Comparison of ENCODE assay signal across 20 cellular contexts in the genomic region with DNA sequence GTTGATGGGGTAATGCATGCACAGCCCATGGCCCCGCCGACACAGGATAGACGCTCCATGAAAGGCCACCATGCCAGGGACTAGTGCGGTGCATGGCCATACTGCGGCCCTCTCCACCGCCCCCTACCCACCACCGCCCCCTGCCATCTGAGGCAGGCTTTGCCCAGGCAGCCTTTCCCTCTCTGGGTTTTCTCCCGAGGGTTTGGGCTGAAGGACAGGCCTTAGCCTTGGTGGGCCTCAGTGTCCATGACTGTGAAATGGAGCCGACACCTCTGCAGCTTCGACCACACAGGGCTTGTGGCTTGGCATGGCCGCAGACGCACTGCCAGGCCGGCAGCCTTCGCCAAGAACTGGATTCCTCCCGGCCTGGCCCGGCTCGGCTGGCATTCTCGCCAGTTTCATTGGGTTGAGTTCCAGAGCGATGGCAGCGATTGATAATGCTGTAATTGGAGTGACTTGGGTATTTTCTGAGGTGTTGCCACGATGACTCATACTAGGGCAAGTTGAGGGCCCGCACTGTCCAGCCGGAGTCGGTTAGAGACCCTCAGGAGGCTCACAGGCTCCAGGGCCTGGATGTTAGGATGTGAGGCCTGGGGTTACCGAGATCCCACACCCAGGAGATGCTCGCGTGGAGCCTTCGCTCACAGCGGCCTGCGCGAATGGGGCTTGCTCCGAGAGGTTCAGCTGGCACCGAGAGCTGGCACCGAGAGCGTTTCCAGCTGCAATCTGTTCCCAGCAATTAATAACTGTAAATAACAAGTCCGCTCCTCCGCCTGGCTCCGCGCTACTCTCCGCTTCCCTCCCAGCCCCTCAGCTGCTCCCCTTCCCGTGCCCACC.
A peak's percentile ranks its signal among the peaks of the same experiment; 100 is the strongest.
DNase-seq lines count a peak whose midpoint lies in the region; ATAC-seq and TF ChIP-seq lines count a peak whose summit lies in the region.
"Had no signal": no experiment of that assay in that cellular context is flagged by ENCODE, and none has a peak within 500 bp of the region (broad histone marks: within the 10 kb centered on the region; RNA-seq: fewer than 3 reads in every experiment).

No MANE protein-coding gene starts in this region.

- H3K36me3 ChIP-seq in breast epithelium (no peaks in the 10 kb centered on the region), vagina (no peaks in the 10 kb centered on the region)
- H3K36me3 ChIP-seq: ascending aorta; BLaER1 treated with 17β-estradiol and CSF1 and Interleukin-3, amounts not matched to agents 10 nM and 100 nM; gastrocnemius medialis; spleen had no signal

- TF ChIP-seq CTCF in breast epithelium (IDR thresholded peaks at IDR 0.05) (peak in 1 of 3 donors; percentile 13), MCF 10A (IDR thresholded peaks at IDR 0.05; ENCODE audit: unreplicated experiment) (no peak), epithelial cell of esophagus (IDR thresholded peaks at IDR 0.05; ENCODE audit: insufficient read depth, low read depth, low read length, missing control alignments) (peak; percentile 9), nephron (IDR thresholded peaks at IDR 0.05; ENCODE audit: unreplicated experiment in 3 of 3) (no peak), vagina (IDR thresholded peaks at IDR 0.05) (no peak)

- peaks cover 0 to 4% of the 10 kb centered on the region in 2 donors for H3K9me3 ChIP-seq in breast epithelium
- no peaks in the 10 kb centered on the region for H3K9me3 ChIP-seq in vagina
- H3K9me3 ChIP-seq: ascending aorta; BLaER1 treated with 17β-estradiol and CSF1 and Interleukin-3, amounts not matched to agents 10 nM and 100 nM; gastrocnemius medialis had no signal

- peak overlapping the region; percentile 74 to 80 for H3K27ac ChIP-seq in breast epithelium
- H3K27ac ChIP-seq in vagina, result no peak overlapping the region
- H3K27ac ChIP-seq: ascending aorta; BLaER1 treated with 17β-estradiol and CSF1 and Interleukin-3, amounts not matched to agents 10 nM and 100 nM; gastrocnemius medialis; spleen had no signal

- TF ChIP-seq POLR2A in breast epithelium (IDR thresholded peaks at IDR 0.05), result no peak
- no peak for TF ChIP-seq POLR2A in vagina (IDR thresholded peaks at IDR 0.05)

- intact Hi-C loops in breast epithelium (cut with DNase I; ENCODE audit: low total_unique reads), result loop anchor here (5.0 to 10.0 kb wide), 2 partner anchors 107 to 281 kb away; no protein-coding TSS in a partner anchor
- intact Hi-C loops in MCF 10A (cut with micrococcal nuclease), result no loop called here
- intact Hi-C loops in vagina (cut with DNase I), result no loop called here

- H3K27me3 ChIP-seq in breast epithelium (peaks cover 0 to 9% of the 10 kb centered on the region in 2 donors), vagina (no peaks in the 10 kb centered on the region)

- H3K36me3 Mint-ChIP-seq in MCF 10A (ENCODE audit: insufficient read depth, unreplicated experiment) (no peaks in the 10 kb centered on the region), nephron (ENCODE audit: low read depth) (peaks cover 16% of the 10 kb centered on the region)
- H3K36me3 Mint-ChIP-seq in activated CD8-positive, alpha-beta T cell treated with anti-CD3 and anti-CD28 coated beads, Interleukin-2, amount 10 ng/mL, durations not matched to agents 7 days and 5 days (ENCODE audit: low read depth), result no peaks in the 10 kb centered on the region
- H3K36me3 Mint-ChIP-seq: activated naive CD4-positive, alpha-beta T cell treated with anti-CD3 and anti-CD28 coated beads, Interleukin-2, amount 10 ng/mL, durations not matched to agents 7 days and 5 days had no signal

- H3K9me3 Mint-ChIP-seq in MCF 10A (ENCODE audit: unreplicated experiment), result no peaks in the 10 kb centered on the region
- peaks cover 5% of the 10 kb centered on the region for H3K9me3 Mint-ChIP-seq in nephron
- no peaks in the 10 kb centered on the region for H3K9me3 Mint-ChIP-seq in activated CD8-positive, alpha-beta T cell treated with anti-CD3 and anti-CD28 coated beads, Interleukin-2, amount 10 ng/mL, durations not matched to agents 7 days and 5 days (ENCODE audit: insufficient read depth)
- H3K9me3 Mint-ChIP-seq: activated CD4-positive, alpha-beta T cell treated with anti-CD3 and anti-CD28 coated beads, Interleukin-2, amount 10 ng/mL, durations not matched to agents 7 days and 5 days; activated naive CD4-positive, alpha-beta T cell treated with anti-CD3 and anti-CD28 coated beads, Interleukin-2, amount 10 ng/mL, durations not matched to agents 7 days and 5 days had no signal

- no TSS peak for BruUV-seq in MCF 10A (replicated peaks; lab: Mats Ljungman, UMichigan)

- POLR2A ChIA-PET in MCF 10A (lab: Yijun Ruan, JAX), result no interaction called here
- POLR2A ChIA-PET in activated CD8-positive, alpha-beta T cell treated with anti-CD3 and anti-CD28 coated beads, Interleukin-2, amount 10 ng/mL, durations not matched to agents 7 days and 5 days (lab: Charles Lee), result no interaction called here

- H3K4me1 ChIP-seq in breast epithelium (peaks cover 9 to 17% of the 10 kb centered on the region in 2 donors), vagina (peaks cover 42% of the 10 kb centered on the region)

- H3K4me1 Mint-ChIP-seq in MCF 10A (ENCODE audit: insufficient read depth, unreplicated experiment) (no peaks in the 10 kb centered on the region), nephron (peaks cover 14% of the 10 kb centered on the region)
- H3K4me1 Mint-ChIP-seq in activated CD8-positive, alpha-beta T cell treated with anti-CD3 and anti-CD28 coated beads, Interleukin-2, amount 10 ng/mL, durations not matched to agents 7 days and 5 days (ENCODE audit: low read depth), result peaks cover 9% of the 10 kb centered on the region

- ATAC-seq in activated CD8-positive, alpha-beta T cell treated with anti-CD3 and anti-CD28 coated beads, Interleukin-2, amount 10 ng/mL, durations not matched to agents 7 days and 5 days, result no peak
- ATAC-seq in GM21390 (IDR thresholded peaks at IDR 0.05; ENCODE audit: unreplicated experiment), result no peak
- ATAC-seq: gastrocnemius medialis, Right ventricle myocardium inferior had no signal

- H3K4me3 Mint-ChIP-seq in MCF 10A (ENCODE audit: unreplicated experiment) (no peak overlapping the region), nephron (peak overlapping the region in 2 of 3 experiments; percentile 29 to 57)
- no peak overlapping the region for H3K4me3 Mint-ChIP-seq in activated CD8-positive, alpha-beta T cell treated with anti-CD3 and anti-CD28 coated beads, Interleukin-2, amount 10 ng/mL, durations not matched to agents 7 days and 5 days
- H3K4me3 Mint-ChIP-seq: activated CD4-positive, alpha-beta T cell treated with anti-CD3 and anti-CD28 coated beads, Interleukin-2, amount 10 ng/mL, durations not matched to agents 7 days and 5 days; activated naive CD4-positive, alpha-beta T cell treated with anti-CD3 and anti-CD28 coated beads, Interleukin-2, amount 10 ng/mL, durations not matched to agents 7 days and 5 days had no signal

- H3K4me3 ChIP-seq in breast epithelium (peak overlapping the region in 2 of 3 donors; percentile 36 to 57), epithelial cell of esophagus (ENCODE audit: low read length) (no peak overlapping the region), vagina (peak overlapping the region in 1 of 2 donors; percentile 28)
- H3K4me3 ChIP-seq: BLaER1 treated with 17β-estradiol and CSF1 and Interleukin-3, amounts not matched to agents 10 nM and 100 nM; lung had no signal

- CTCF ChIA-PET in MCF 10A (lab: Yijun Ruan, JAX), result interaction anchor here (1.0 to 2.8 kb wide), 3 partner anchors 49 to 220 kb away, joined by 3 to 11 read pairs (median 4); no protein-coding TSS in a partner anchor
- CTCF ChIA-PET in activated CD8-positive, alpha-beta T cell treated with anti-CD3 and anti-CD28 coated beads, Interleukin-2, amount 10 ng/mL, durations not matched to agents 7 days and 5 days (lab: Charles Lee), result no interaction called here

- H3K27ac Mint-ChIP-seq in MCF 10A (ENCODE audit: low read depth, unreplicated experiment) (no peak overlapping the region), nephron (no peak overlapping the region)
- no peak overlapping the region for H3K27ac Mint-ChIP-seq in activated CD8-positive, alpha-beta T cell treated with anti-CD3 and anti-CD28 coated beads, Interleukin-2, amount 10 ng/mL, durations not matched to agents 7 days and 5 days
- H3K27ac Mint-ChIP-seq: activated CD4-positive, alpha-beta T cell treated with anti-CD3 and anti-CD28 coated beads, Interleukin-2, amount 10 ng/mL, durations not matched to agents 7 days and 5 days; activated naive CD4-positive, alpha-beta T cell treated with anti-CD3 and anti-CD28 coated beads, Interleukin-2, amount 10 ng/mL, durations not matched to agents 7 days and 5 days had no signal

- DNase-seq in breast epithelium (ENCODE audit: low spot score in 2 of 2) (peak; percentile 60 to 77), MCF 10A (ENCODE audit: unreplicated experiment) (no peak), epithelial cell of esophagus (ENCODE audit: low read depth) (no peak), vagina (ENCODE audit: extremely low spot score in 2 of 2) (peak; percentile 79 to 91), GM19238 (ENCODE audit: insufficient read length, low spot score) (no peak)
- DNase-seq in activated CD8-positive, alpha-beta T cell treated with anti-CD3 and anti-CD28 coated beads, Interleukin-2, amount 10 ng/mL, durations not matched to agents 7 days and 5 days, result no peak
- DNase-seq: activated CD4-positive, alpha-beta T cell treated with anti-CD3 and anti-CD28 coated beads, Interleukin-2, amount 10 ng/mL, durations not matched to agents 7 days and 5 days; activated naive CD4-positive, alpha-beta T cell treated with anti-CD3 and anti-CD28 coated beads, Interleukin-2, amount 10 ng/mL, durations not matched to agents 7 days and 5 days; gastrocnemius medialis; GF-D8; IMR-90; NCI-H2081; NCI-H524 had no signal

- H3K27me3 Mint-ChIP-seq in MCF 10A (ENCODE audit: insufficient read depth, unreplicated experiment), result peaks cover 19% of the 10 kb centered on the region
- H3K27me3 Mint-ChIP-seq in nephron (ENCODE audit: low read depth), result peaks cover 71% of the 10 kb centered on the region
- peaks cover 47% of the 10 kb centered on the region for H3K27me3 Mint-ChIP-seq in activated CD8-positive, alpha-beta T cell treated with anti-CD3 and anti-CD28 coated beads, Interleukin-2, amount 10 ng/mL, durations not matched to agents 7 days and 5 days (ENCODE audit: low read depth)

Comparison
In these comparisons a context has a peak if more than half of its experiments do, and no peak if none do; other contexts are left out.
1. DNase-seq: peak in breast epithelium (2 of 2) and vagina (2 of 2); none in MCF 10A (single experiment), epithelial cell of esophagus (single experiment), activated CD8-positive, alpha-beta T cell treated with anti-CD3 and anti-CD28 coated beads, Interleukin-2, amount 10 ng/mL, durations not matched to agents 7 days and 5 days (single experiment) and GM19238 (single experiment).
2. H3K4me3 Mint-ChIP-seq: peak in nephron (2 of 3); none in MCF 10A (single experiment) and activated CD8-positive, alpha-beta T cell treated with anti-CD3 and anti-CD28 coated beads, Interleukin-2, amount 10 ng/mL, durations not matched to agents 7 days and 5 days (single experiment).